Comparison of ENCODE assay signal across 8 cellular contexts in the genomic region with DNA sequence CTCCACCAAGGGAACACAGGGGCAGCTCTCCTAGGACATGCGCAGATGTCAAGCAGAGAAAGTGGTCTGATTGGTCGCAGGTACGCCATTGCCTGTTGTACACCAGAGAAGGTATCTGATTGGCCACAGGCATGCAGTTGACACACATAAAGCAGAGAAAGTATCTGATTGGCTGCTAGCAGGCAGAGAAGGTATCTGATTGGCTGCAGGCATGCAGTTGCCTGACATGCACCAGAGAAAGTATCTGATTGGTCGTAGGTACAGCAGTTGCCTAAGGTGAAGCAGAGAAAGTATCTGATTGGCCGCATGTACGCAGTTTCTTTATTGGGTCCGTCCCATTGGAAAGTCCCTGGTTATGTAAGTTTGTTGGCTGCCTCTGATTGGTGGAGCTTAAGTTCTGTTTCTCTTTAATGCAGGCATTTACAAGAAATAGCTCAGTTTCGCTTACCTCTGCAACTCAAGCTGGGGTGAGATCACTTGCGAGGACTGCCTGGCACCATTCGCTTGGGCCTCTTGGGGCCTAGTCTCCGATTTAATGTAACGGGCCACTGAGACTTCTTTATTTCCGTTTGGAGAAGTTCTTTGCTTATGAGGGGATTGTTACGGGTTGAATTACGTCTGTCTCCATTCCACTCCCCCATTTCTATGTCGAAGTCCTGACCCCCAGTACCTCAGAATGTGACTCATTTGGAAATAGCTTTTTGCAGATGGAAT.
DNase-seq lines count a peak whose midpoint lies in the region; ATAC-seq, FAIRE-seq and TF ChIP-seq lines count a peak whose summit lies in the region.

No MANE protein-coding gene starts in this region.

- TF ChIP-seq CTCF in CD14-positive monocyte (IDR thresholded peaks at IDR 0.05), result no peak

- H3K27me3 Mint-ChIP-seq in CD14-positive monocyte (ENCODE audit: low read depth in 3 of 3), result peaks cover 0 to 3% (median 0%) of the 10 kb centered on the region in 3 donors
- no peaks in the 10 kb centered on the region for H3K27me3 Mint-ChIP-seq in activated naive CD8-positive, alpha-beta T cell treated with anti-CD3 and anti-CD28 coated beads for 36 hours

- intact Hi-C loops in CD14-positive monocyte (cut with micrococcal nuclease), result loop anchor here (5.0 to 10.0 kb wide), 2 partner anchors 35 to 292 kb away; no protein-coding TSS in a partner anchor

- peaks cover 20% of the 10 kb centered on the region for H3K4me1 Mint-ChIP-seq in CD14-positive monocyte
- H3K4me1 Mint-ChIP-seq in activated naive CD8-positive, alpha-beta T cell treated with anti-CD3 and anti-CD28 coated beads for 36 hours, result peaks cover 7% of the 10 kb centered on the region

- no peak overlapping the region for H3K4me3 Mint-ChIP-seq in CD14-positive monocyte
- H3K4me3 Mint-ChIP-seq in activated naive CD8-positive, alpha-beta T cell treated with anti-CD3 and anti-CD28 coated beads for 36 hours, result no peak overlapping the region

- FAIRE-seq in GM19239 (lab: Jason Lieb, UNC), result peak; percentile 100

- DNase-seq in CD14-positive monocyte (ENCODE audit: low spot score) (no peak), GM19239 (ENCODE audit: insufficient read length, low spot score) (peak; percentile 95), NCI-H2196 (lab: John Stamatoyannopoulos, UW; ENCODE audit: unreplicated experiment) (no peak), islet precursor cell (no peak), GF-D8 (lab: John Stamatoyannopoulos, UW) (no peak), AG08395 (ENCODE audit: low spot score) (no peak)
- DNase-seq in activated naive CD8-positive, alpha-beta T cell treated with anti-CD3 and anti-CD28 coated beads for 36 hours, result peak; percentile 56

- no peaks in the 10 kb centered on the region for H3K36me3 Mint-ChIP-seq in CD14-positive monocyte
- peaks cover 1% of the 10 kb centered on the region for H3K36me3 Mint-ChIP-seq in activated naive CD8-positive, alpha-beta T cell treated with anti-CD3 and anti-CD28 coated beads for 36 hours

- peak; percentile 79 for ATAC-seq in HG03175 (IDR thresholded peaks at IDR 0.05; ENCODE audit: unreplicated experiment)

- H3K9me3 Mint-ChIP-seq in CD14-positive monocyte, result peaks cover 0 to 2% (median 0%) of the 10 kb centered on the region in 7 donors
- H3K9me3 Mint-ChIP-seq in activated naive CD8-positive, alpha-beta T cell treated with anti-CD3 and anti-CD28 coated beads for 36 hours, result no peaks in the 10 kb centered on the region

- peak overlapping the region in 5 of 7 donors; percentile 51 to 84 (median 75) for H3K27ac Mint-ChIP-seq in CD14-positive monocyte
- H3K27ac Mint-ChIP-seq in activated naive CD8-positive, alpha-beta T cell treated with anti-CD3 and anti-CD28 coated beads for 36 hours, result peak overlapping the region; percentile 95

Comparison
In these comparisons a context has a peak if more than half of its experiments do, and no peak if none do; other contexts are left out.
1. DNase-seq: peak in GM19239 (single experiment) and activated naive CD8-positive, alpha-beta T cell treated with anti-CD3 and anti-CD28 coated beads for 36 hours (single experiment); none in CD14-positive monocyte (single experiment), NCI-H2196 (single experiment), islet precursor cell (single experiment), GF-D8 (single experiment) and AG08395 (single experiment).